ENCODE assay signal across 2 cellular contexts in the genomic region with DNA sequence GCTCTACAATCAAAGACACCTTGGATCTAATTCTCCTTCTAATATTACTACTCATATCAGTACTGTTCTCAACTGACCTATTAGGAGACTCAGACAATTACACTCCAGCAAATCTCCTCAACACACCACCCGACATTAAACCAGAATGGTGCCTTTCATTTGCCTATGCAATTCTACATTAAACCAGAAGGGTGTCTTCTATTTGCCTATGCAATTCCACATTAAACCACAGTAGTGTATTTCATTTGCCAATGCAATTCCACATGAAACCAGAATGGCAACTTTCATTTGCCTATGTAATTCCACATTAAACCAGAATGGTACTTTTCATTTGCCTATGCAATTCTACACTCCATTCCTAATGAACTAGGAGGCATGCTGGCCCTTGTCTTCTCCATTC.
TF ChIP-seq lines count a peak whose summit lies in the region.

No MANE protein-coding gene starts in this region.

TF ChIP-seq in SK-N-SH, 30 proteins besides CTCF, POLR2A, EP300 and RAD21 (continued from another document):
- TF ChIP-seq, protein P1, sequence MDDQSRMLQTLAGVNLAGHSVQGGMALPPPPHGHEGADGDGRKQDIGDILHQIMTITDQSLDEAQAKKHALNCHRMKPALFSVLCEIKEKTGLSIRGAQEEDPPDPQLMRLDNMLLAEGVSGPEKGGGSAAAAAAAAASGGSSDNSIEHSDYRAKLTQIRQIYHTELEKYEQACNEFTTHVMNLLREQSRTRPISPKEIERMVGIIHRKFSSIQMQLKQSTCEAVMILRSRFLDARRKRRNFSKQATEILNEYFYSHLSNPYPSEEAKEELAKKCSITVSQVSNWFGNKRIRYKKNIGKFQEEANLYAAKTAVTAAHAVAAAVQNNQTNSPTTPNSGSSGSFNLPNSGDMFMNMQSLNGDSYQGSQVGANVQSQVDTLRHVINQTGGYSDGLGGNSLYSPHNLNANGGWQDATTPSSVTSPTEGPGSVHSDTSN (IDR thresholded peaks at IDR 0.05) = no peak
- TF ChIP-seq, protein P2, sequence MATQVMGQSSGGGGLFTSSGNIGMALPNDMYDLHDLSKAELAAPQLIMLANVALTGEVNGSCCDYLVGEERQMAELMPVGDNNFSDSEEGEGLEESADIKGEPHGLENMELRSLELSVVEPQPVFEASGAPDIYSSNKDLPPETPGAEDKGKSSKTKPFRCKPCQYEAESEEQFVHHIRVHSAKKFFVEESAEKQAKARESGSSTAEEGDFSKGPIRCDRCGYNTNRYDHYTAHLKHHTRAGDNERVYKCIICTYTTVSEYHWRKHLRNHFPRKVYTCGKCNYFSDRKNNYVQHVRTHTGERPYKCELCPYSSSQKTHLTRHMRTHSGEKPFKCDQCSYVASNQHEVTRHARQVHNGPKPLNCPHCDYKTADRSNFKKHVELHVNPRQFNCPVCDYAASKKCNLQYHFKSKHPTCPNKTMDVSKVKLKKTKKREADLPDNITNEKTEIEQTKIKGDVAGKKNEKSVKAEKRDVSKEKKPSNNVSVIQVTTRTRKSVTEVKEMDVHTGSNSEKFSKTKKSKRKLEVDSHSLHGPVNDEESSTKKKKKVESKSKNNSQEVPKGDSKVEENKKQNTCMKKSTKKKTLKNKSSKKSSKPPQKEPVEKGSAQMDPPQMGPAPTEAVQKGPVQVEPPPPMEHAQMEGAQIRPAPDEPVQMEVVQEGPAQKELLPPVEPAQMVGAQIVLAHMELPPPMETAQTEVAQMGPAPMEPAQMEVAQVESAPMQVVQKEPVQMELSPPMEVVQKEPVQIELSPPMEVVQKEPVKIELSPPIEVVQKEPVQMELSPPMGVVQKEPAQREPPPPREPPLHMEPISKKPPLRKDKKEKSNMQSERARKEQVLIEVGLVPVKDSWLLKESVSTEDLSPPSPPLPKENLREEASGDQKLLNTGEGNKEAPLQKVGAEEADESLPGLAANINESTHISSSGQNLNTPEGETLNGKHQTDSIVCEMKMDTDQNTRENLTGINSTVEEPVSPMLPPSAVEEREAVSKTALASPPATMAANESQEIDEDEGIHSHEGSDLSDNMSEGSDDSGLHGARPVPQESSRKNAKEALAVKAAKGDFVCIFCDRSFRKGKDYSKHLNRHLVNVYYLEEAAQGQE (IDR thresholded peaks at IDR 0.05; ENCODE audit: low read depth, low read length) = no peak
- TF ChIP-seq TCF12 (IDR thresholded peaks at IDR 0.05) = no peak
- TF ChIP-seq MXI1 (IDR thresholded peaks at IDR 0.05; ENCODE audit: low read depth, low read length) = no peak
- TF ChIP-seq, protein P3, sequence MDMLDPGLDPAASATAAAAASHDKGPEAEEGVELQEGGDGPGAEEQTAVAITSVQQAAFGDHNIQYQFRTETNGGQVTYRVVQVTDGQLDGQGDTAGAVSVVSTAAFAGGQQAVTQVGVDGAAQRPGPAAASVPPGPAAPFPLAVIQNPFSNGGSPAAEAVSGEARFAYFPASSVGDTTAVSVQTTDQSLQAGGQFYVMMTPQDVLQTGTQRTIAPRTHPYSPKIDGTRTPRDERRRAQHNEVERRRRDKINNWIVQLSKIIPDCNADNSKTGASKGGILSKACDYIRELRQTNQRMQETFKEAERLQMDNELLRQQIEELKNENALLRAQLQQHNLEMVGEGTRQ (IDR thresholded peaks at IDR 0.05; ENCODE audit: borderline replicate concordance, low read depth, low read length) = no peak
- TF ChIP-seq TEAD4 (IDR thresholded peaks at IDR 0.05; ENCODE audit: borderline replicate concordance, insufficient read depth) = no peak
- TF ChIP-seq CHD2 (IDR thresholded peaks at IDR 0.05; ENCODE audit: low read length, partially characterized antibody) = no peak
- no peak for TF ChIP-seq SMC3 (IDR thresholded peaks at IDR 0.05; ENCODE audit: low read depth, low read length)
- TF ChIP-seq, protein P4, sequence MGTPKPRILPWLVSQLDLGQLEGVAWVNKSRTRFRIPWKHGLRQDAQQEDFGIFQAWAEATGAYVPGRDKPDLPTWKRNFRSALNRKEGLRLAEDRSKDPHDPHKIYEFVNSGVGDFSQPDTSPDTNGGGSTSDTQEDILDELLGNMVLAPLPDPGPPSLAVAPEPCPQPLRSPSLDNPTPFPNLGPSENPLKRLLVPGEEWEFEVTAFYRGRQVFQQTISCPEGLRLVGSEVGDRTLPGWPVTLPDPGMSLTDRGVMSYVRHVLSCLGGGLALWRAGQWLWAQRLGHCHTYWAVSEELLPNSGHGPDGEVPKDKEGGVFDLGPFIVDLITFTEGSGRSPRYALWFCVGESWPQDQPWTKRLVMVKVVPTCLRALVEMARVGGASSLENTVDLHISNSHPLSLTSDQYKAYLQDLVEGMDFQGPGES (IDR thresholded peaks at IDR 0.05; ENCODE audit: low read depth, low read length) = no peak
- TF ChIP-seq RCOR1 (IDR thresholded peaks at IDR 0.05; ENCODE audit: low read length) = no peak

TF ChIP-seq in SK-N-SH treated with all-trans-retinoic acid at 6 μM for 48 hours, 23 proteins besides CTCF, POLR2A, EP300 and RAD21 (continued from another document):
- TF ChIP-seq, protein P5, sequence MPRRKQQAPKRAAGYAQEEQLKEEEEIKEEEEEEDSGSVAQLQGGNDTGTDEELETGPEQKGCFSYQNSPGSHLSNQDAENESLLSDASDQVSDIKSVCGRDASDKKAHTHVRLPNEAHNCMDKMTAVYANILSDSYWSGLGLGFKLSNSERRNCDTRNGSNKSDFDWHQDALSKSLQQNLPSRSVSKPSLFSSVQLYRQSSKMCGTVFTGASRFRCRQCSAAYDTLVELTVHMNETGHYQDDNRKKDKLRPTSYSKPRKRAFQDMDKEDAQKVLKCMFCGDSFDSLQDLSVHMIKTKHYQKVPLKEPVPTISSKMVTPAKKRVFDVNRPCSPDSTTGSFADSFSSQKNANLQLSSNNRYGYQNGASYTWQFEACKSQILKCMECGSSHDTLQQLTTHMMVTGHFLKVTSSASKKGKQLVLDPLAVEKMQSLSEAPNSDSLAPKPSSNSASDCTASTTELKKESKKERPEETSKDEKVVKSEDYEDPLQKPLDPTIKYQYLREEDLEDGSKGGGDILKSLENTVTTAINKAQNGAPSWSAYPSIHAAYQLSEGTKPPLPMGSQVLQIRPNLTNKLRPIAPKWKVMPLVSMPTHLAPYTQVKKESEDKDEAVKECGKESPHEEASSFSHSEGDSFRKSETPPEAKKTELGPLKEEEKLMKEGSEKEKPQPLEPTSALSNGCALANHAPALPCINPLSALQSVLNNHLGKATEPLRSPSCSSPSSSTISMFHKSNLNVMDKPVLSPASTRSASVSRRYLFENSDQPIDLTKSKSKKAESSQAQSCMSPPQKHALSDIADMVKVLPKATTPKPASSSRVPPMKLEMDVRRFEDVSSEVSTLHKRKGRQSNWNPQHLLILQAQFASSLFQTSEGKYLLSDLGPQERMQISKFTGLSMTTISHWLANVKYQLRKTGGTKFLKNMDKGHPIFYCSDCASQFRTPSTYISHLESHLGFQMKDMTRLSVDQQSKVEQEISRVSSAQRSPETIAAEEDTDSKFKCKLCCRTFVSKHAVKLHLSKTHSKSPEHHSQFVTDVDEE (CRISPR knock-in tag; IDR thresholded peaks at IDR 0.05) = no peak
- TF ChIP-seq ZFP3 (CRISPR knock-in tag; IDR thresholded peaks at IDR 0.05) (no peak), ESRRG (CRISPR knock-in tag; IDR thresholded peaks at IDR 0.05) (no peak), ZNF70 (CRISPR knock-in tag; IDR thresholded peaks at IDR 0.05) (no peak), ISL1 (CRISPR knock-in tag; IDR thresholded peaks at IDR 0.05) (no peak), TCF4 (CRISPR knock-in tag; IDR thresholded peaks at IDR 0.05; ENCODE audit: borderline replicate concordance) (no peak), ARNTL (CRISPR knock-in tag; IDR thresholded peaks at IDR 0.05; ENCODE audit: borderline replicate concordance, low read depth) (no peak), OSR1 (CRISPR knock-in tag; IDR thresholded peaks at IDR 0.05) (no peak), CSDC2 (CRISPR knock-in tag; IDR thresholded peaks at IDR 0.05) (no peak), GLIS3 (CRISPR knock-in tag; IDR thresholded peaks at IDR 0.05) (no peak), ZNF8 (CRISPR knock-in tag; IDR thresholded peaks at IDR 0.05) (no peak), SNAI2 (CRISPR knock-in tag; IDR thresholded peaks at IDR 0.05) (no peak), ZC3H10 (CRISPR knock-in tag; IDR thresholded peaks at IDR 0.05) (no peak)
- TF ChIP-seq, protein P6, sequence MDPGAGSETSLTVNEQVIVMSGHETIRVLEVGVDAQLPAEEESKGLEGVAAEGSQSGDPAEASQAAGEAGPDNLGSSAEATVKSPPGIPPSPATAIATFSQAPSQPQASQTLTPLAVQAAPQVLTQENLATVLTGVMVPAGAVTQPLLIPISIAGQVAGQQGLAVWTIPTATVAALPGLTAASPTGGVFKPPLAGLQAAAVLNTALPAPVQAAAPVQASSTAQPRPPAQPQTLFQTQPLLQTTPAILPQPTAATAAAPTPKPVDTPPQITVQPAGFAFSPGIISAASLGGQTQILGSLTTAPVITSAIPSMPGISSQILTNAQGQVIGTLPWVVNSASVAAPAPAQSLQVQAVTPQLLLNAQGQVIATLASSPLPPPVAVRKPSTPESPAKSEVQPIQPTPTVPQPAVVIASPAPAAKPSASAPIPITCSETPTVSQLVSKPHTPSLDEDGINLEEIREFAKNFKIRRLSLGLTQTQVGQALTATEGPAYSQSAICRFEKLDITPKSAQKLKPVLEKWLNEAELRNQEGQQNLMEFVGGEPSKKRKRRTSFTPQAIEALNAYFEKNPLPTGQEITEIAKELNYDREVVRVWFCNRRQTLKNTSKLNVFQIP (CRISPR knock-in tag; IDR thresholded peaks at IDR 0.05; ENCODE audit: borderline replicate concordance, low read depth) = no peak
TF ChIP-seq in SK-N-SH treated with all-trans-retinoic acid at 6 μM for 48 hours: peak in this region for 0.
